In genomic region chr3:16516695-16517481, GRCh38 we compare ENCODE assay signal across 8 cellular contexts. TPM values are rescaled to one million over a fixed set of nuclear protein-coding genes. Genes with fewer than 3 reads are reported as not detected.
A peak's percentile ranks its signal among the peaks of the same experiment; 100 is the strongest.
DNase-seq lines count a peak whose midpoint lies in the region; ATAC-seq and TF ChIP-seq lines count a peak whose summit lies in the region.

No MANE protein-coding gene starts in this region.

- no peaks in the 10 kb centered on the region for H3K36me3 ChIP-seq in prostate gland

- POLR2A ChIA-PET in WTC11 (lab: Charles Lee), result interaction anchor here (1.1 to 1.6 kb wide), 3 partner anchors 12 to 227 kb away, joined by 3 to 4 read pairs (median 4); no protein-coding TSS in a partner anchor

- no peaks in the 10 kb centered on the region for H3K4me1 ChIP-seq in prostate gland (replicated peaks)

- peaks cover 4% of the 10 kb centered on the region for H3K27me3 ChIP-seq in prostate gland (replicated peaks; ENCODE audit: insufficient read depth)

- CTCF ChIA-PET in WTC11 (lab: Charles Lee), result interaction anchor here (0.6 to 2.5 kb wide), 19 partner anchors 12 to 252 kb away, joined by 3 to 20 read pairs (median 3); partner anchors contain the start of genes DPH3 and OXNAD1

- H3K9me3 ChIP-seq in prostate gland, result no peaks in the 10 kb centered on the region

- H3K9me3 Mint-ChIP-seq in WTC11, result peaks cover 4% of the 10 kb centered on the region

- no peak for TF ChIP-seq POLR2A in prostate gland (IDR thresholded peaks at IDR 0.05)

- no peak overlapping the region for H3K4me3 Mint-ChIP-seq in WTC11

- no peak overlapping the region for H3K27ac Mint-ChIP-seq in WTC11

- peaks cover 38% of the 10 kb centered on the region for H3K27me3 Mint-ChIP-seq in WTC11 (ENCODE audit: low read depth)

- no peak for TF ChIP-seq CTCF in WTC11 (IDR thresholded peaks at IDR 0.05)
- peak in 1 of 4 experiments; percentile 39 for TF ChIP-seq CTCF in prostate gland (IDR thresholded peaks at IDR 0.05)

- DNase-seq in stimulated activated CD4-positive, alpha-beta T cell treated with anti-CD3 and anti-CD28 coated beads, Interleukin-15, amount 100 ng/mL, for 24 hours, result peak; percentile 55
- DNase-seq in stimulated activated CD4-positive, alpha-beta T cell treated with anti-CD3 and anti-CD28 coated beads, Interleukin-4, amount 100 ng/mL, for 1 hour, result no peak
- DNase-seq in HuH-7 (ENCODE audit: low spot score) (peak; percentile 79), WTC11 (ENCODE audit: low spot score) (no peak), glomerular visceral epithelial cell (ENCODE audit: extremely low spot score) (peak; percentile 67), smooth muscle cell of the brain vasculature (ENCODE audit: low read depth, low spot score) (peak; percentile 41), SKM-1 (lab: John Stamatoyannopoulos, UW; ENCODE audit: unreplicated experiment) (no peak), prostate gland (ENCODE audit: low spot score) (no peak)

- no peaks in the 10 kb centered on the region for H3K36me3 Mint-ChIP-seq in WTC11

- no peak overlapping the region for H3K4me3 ChIP-seq in prostate gland

- intact Hi-C loops in prostate gland (cut with DNase I), result loop anchor here (2.0 to 10.0 kb wide), 2 partner anchors 142 to 226 kb away; no protein-coding TSS in a partner anchor

- no peak overlapping the region for H3K27ac ChIP-seq in prostate gland

- peaks cover 28% of the 10 kb centered on the region for H3K4me1 Mint-ChIP-seq in WTC11

- ATAC-seq in WTC11, result peak; percentile 38

- WGBS in prostate gland, result 14% methylated on average over 6 of the region's 6 CpGs

TF ChIP-seq in WTC11, 78 proteins besides CTCF, POLR2A, EP300 and RAD21:
- TF ChIP-seq GRHL2 (CRISPR knock-in tag; IDR thresholded peaks at IDR 0.05; ENCODE audit: insufficient replicate concordance, severe bottlenecking) (no peak), NFATC4 (CRISPR knock-in tag; IDR thresholded peaks at IDR 0.05) (no peak), OVOL2 (CRISPR knock-in tag; IDR thresholded peaks at IDR 0.05; ENCODE audit: borderline replicate concordance) (no peak), JAZF1 (CRISPR knock-in tag; IDR thresholded peaks at IDR 0.05) (no peak), ZNF219 (CRISPR knock-in tag; IDR thresholded peaks at IDR 0.05; ENCODE audit: borderline replicate concordance) (no peak), NR2C2 (CRISPR knock-in tag; IDR thresholded peaks at IDR 0.05) (no peak)
TF ChIP-seq in WTC11: peak in this region for 0.

RNA-seq across cellular contexts. Expression of gene RFTN1, which starts 3.4 kb away (rescaled TPM):
- total RNA-seq in WTC11 (2021) (2.7 to 3.8 TPM (median 3.2 TPM) in 3 replicates), prostate gland (10 to 100 TPM in 1 of 2 donors, 1 to 10 TPM in 1; 7.4 to 16.1 TPM)

Comparison
In these comparisons a context has a peak if more than half of its experiments do, and no peak if none do; other contexts are left out.
1. DNase-seq: peak in stimulated activated CD4-positive, alpha-beta T cell treated with anti-CD3 and anti-CD28 coated beads, Interleukin-15, amount 100 ng/mL, for 24 hours (single experiment), HuH-7 (single experiment), glomerular visceral epithelial cell (single experiment) and smooth muscle cell of the brain vasculature (single experiment); none in stimulated activated CD4-positive, alpha-beta T cell treated with anti-CD3 and anti-CD28 coated beads, Interleukin-4, amount 100 ng/mL, for 1 hour (single experiment), WTC11 (single experiment), SKM-1 (single experiment) and prostate gland (single experiment).